Comparison of ENCODE assay signal across 13 cellular contexts in genomic region chr2:131055169-131056065, GRCh38. TPM values are rescaled to one million over a fixed set of nuclear protein-coding genes. Genes with fewer than 3 reads are reported as not detected.
DNase-seq lines count a peak whose midpoint lies in the region; ATAC-seq and TF ChIP-seq lines count a peak whose summit lies in the region.
"Had no signal": no experiment of that assay in that cellular context is flagged by ENCODE, and none has a peak within 500 bp of the region (broad histone marks: within the 10 kb centered on the region; RNA-seq: fewer than 3 reads in every experiment).

No MANE protein-coding gene starts in this region.

- H3K27ac Mint-ChIP-seq in CD8-positive, alpha-beta T cell: peak overlapping the region; percentile 62
- H3K27ac Mint-ChIP-seq in activated T-helper 2 cell treated with anti-CD3 and anti-CD28 coated beads, Interferon-gamma antibody, Interleukin-2, Interleukin-4, amounts not matched to agents 10 μg/mL and 5 μg/mL and 100 μg/mL, durations not matched to agents 14 hours and 24 hours and 36 hours: peak overlapping the region; percentile 28
- H3K27ac Mint-ChIP-seq: activated CD4-positive, alpha-beta T cell treated with anti-CD3 and anti-CD28 coated beads, Interleukin-2, amount 10 ng/mL, durations not matched to agents 24 days and 14 days had no signal

- no peak for TF ChIP-seq CTCF in CD8-positive, alpha-beta T cell (IDR thresholded peaks at IDR 0.05)
- no peak for TF ChIP-seq CTCF in GM10266 (IDR thresholded peaks at IDR 0.05; ENCODE audit: control insufficient read depth, insufficient read depth, low read depth, missing control alignments)

- no peak for ATAC-seq in CD8-positive, alpha-beta T cell
- no peak for ATAC-seq in sciatic nerve

- POLR2A ChIA-PET in CD8-positive, alpha-beta T cell (lab: Charles Lee): interaction anchor here (1.3 kb wide), 1 partner anchor 14 kb away, joined by 4 read pairs; no protein-coding TSS in a partner anchor

- peaks cover 45% of the 10 kb centered on the region for H3K36me3 ChIP-seq in CD8-positive, alpha-beta T cell (ENCODE audit: insufficient read depth, low read length)

- H3K4me1 Mint-ChIP-seq in CD8-positive, alpha-beta T cell (ENCODE audit: low read depth): peaks cover 24% of the 10 kb centered on the region
- peaks cover 2% of the 10 kb centered on the region for H3K4me1 Mint-ChIP-seq in activated T-helper 2 cell treated with anti-CD3 and anti-CD28 coated beads, Interferon-gamma antibody, Interleukin-2, Interleukin-4, amounts not matched to agents 10 μg/mL and 5 μg/mL and 100 μg/mL, durations not matched to agents 14 hours and 24 hours and 36 hours (ENCODE audit: low read depth)

- no peaks in the 10 kb centered on the region for H3K27me3 Mint-ChIP-seq in CD8-positive, alpha-beta T cell (ENCODE audit: low read depth)
- H3K27me3 Mint-ChIP-seq in activated T-helper 2 cell treated with anti-CD3 and anti-CD28 coated beads, Interferon-gamma antibody, Interleukin-2, Interleukin-4, amounts not matched to agents 10 μg/mL and 5 μg/mL and 100 μg/mL, durations not matched to agents 14 hours and 24 hours and 36 hours (ENCODE audit: low read depth): no peaks in the 10 kb centered on the region
- H3K27me3 Mint-ChIP-seq: activated CD4-positive, alpha-beta T cell treated with anti-CD3 and anti-CD28 coated beads, Interleukin-2, amount 10 ng/mL, durations not matched to agents 24 days and 14 days had no signal

- DNase-seq in CD8-positive, alpha-beta T cell: no peak
- DNase-seq in activated T-helper 2 cell treated with anti-CD3 and anti-CD28 coated beads, Interferon-gamma antibody, Interleukin-2, Interleukin-4, amounts not matched to agents 10 μg/mL and 5 μg/mL and 100 μg/mL, durations not matched to agents 14 hours and 24 hours and 36 hours (ENCODE audit: low spot score): no peak
- DNase-seq in fibroblast of peridontal ligament (ENCODE audit: extremely low read depth) (peak; percentile 51), sciatic nerve (ENCODE audit: low spot score) (peak; percentile 43), SHP77 treated with DMSO at 0.1 percent for 48 hours (lab: John Stamatoyannopoulos, UW) (no peak), amniotic stem cell (lab: John Stamatoyannopoulos, UW) (no peak), GM10266 (ENCODE audit: extremely low spot score) (no peak), DMS114 treated with DMSO at 0.1 percent for 48 hours (lab: John Stamatoyannopoulos, UW; ENCODE audit: unreplicated experiment) (no peak)
- DNase-seq: activated CD4-positive, alpha-beta T cell treated with anti-CD3 and anti-CD28 coated beads, Interleukin-2, amount 10 ng/mL, durations not matched to agents 24 days and 14 days; erythroblast; NCI-H146 had no signal

- H3K36me3 Mint-ChIP-seq in CD8-positive, alpha-beta T cell: peaks cover 91% of the 10 kb centered on the region
- peaks cover 75% of the 10 kb centered on the region for H3K36me3 Mint-ChIP-seq in activated T-helper 2 cell treated with anti-CD3 and anti-CD28 coated beads, Interferon-gamma antibody, Interleukin-2, Interleukin-4, amounts not matched to agents 10 μg/mL and 5 μg/mL and 100 μg/mL, durations not matched to agents 14 hours and 24 hours and 36 hours (ENCODE audit: low read depth)

- H3K27ac ChIP-seq in CD8-positive, alpha-beta T cell (ENCODE audit: low read depth, low read length): no peak overlapping the region
- H3K27ac ChIP-seq: prostate gland had no signal

- no peaks in the 10 kb centered on the region for H3K4me1 ChIP-seq in CD8-positive, alpha-beta T cell (ENCODE audit: insufficient read depth, low read length)
- H3K4me1 ChIP-seq: prostate gland had no signal

- CTCF ChIA-PET in CD8-positive, alpha-beta T cell (lab: Charles Lee): no interaction called here

- no peaks in the 10 kb centered on the region for H3K9me3 Mint-ChIP-seq in CD8-positive, alpha-beta T cell
- H3K9me3 Mint-ChIP-seq in activated T-helper 2 cell treated with anti-CD3 and anti-CD28 coated beads, Interferon-gamma antibody, Interleukin-2, Interleukin-4, amounts not matched to agents 10 μg/mL and 5 μg/mL and 100 μg/mL, durations not matched to agents 14 hours and 24 hours and 36 hours: no peaks in the 10 kb centered on the region
- H3K9me3 Mint-ChIP-seq: activated CD4-positive, alpha-beta T cell treated with anti-CD3 and anti-CD28 coated beads, Interleukin-2, amount 10 ng/mL, durations not matched to agents 24 days and 14 days had no signal

- H3K4me3 Mint-ChIP-seq in CD8-positive, alpha-beta T cell: no peak overlapping the region
- no peak overlapping the region for H3K4me3 Mint-ChIP-seq in activated T-helper 2 cell treated with anti-CD3 and anti-CD28 coated beads, Interferon-gamma antibody, Interleukin-2, Interleukin-4, amounts not matched to agents 10 μg/mL and 5 μg/mL and 100 μg/mL, durations not matched to agents 14 hours and 24 hours and 36 hours (ENCODE audit: low read depth)
- H3K4me3 Mint-ChIP-seq: activated CD4-positive, alpha-beta T cell treated with anti-CD3 and anti-CD28 coated beads, Interleukin-2, amount 10 ng/mL, durations not matched to agents 24 days and 14 days had no signal

- no peak overlapping the region for H3K4me3 ChIP-seq in CD8-positive, alpha-beta T cell (ENCODE audit: low read depth, low read length)
- H3K4me3 ChIP-seq: prostate gland, tibial nerve had no signal

- H3K27me3 ChIP-seq in CD8-positive, alpha-beta T cell (ENCODE audit: insufficient read depth, low read length): no peaks in the 10 kb centered on the region
- H3K27me3 ChIP-seq: tibial nerve had no signal

- H3K9me3 ChIP-seq in CD8-positive, alpha-beta T cell (ENCODE audit: low read length): no peaks in the 10 kb centered on the region
- H3K9me3 ChIP-seq: prostate gland, tibial nerve had no signal

- intact Hi-C loops in CD8-positive, alpha-beta T cell (cut with DNase I, micrococcal nuclease): no loop called here
- intact Hi-C loops in activated T-helper 2 cell treated with anti-CD3 and anti-CD28 coated beads, Interferon-gamma antibody, Interleukin-2, Interleukin-4, amounts not matched to agents 10 μg/mL and 5 μg/mL and 100 μg/mL, durations not matched to agents 14 hours and 24 hours and 36 hours (cut with micrococcal nuclease): no loop called here
- intact Hi-C loops in sciatic nerve (cut with DNase I): no loop called here

RNA-seq across cellular contexts. Expression of gene FAM168B, which starts 37.8 kb away (rescaled TPM):
- 10 to 100 TPM; 87.3 to 91.7 TPM for total RNA-seq in CD8-positive, alpha-beta T cell
- 69.0 and 70.3 TPM in 2 replicates for total RNA-seq in activated T-helper 2 cell treated with anti-CD3 and anti-CD28 coated beads, Interferon-gamma antibody, Interleukin-2, Interleukin-4, amounts not matched to agents 10 μg/mL and 5 μg/mL and 100 μg/mL, durations not matched to agents 14 hours and 24 hours and 36 hours
- 88.0 TPM for total RNA-seq in sciatic nerve

RNA-seq across cellular contexts. Expression of gene PLEKHB2, which starts 49.7 kb away (rescaled TPM):
- 10 to 100 TPM; 89.8 to 90.1 TPM for total RNA-seq in CD8-positive, alpha-beta T cell
- 72.3 and 72.9 TPM in 2 replicates for total RNA-seq in activated T-helper 2 cell treated with anti-CD3 and anti-CD28 coated beads, Interferon-gamma antibody, Interleukin-2, Interleukin-4, amounts not matched to agents 10 μg/mL and 5 μg/mL and 100 μg/mL, durations not matched to agents 14 hours and 24 hours and 36 hours
- 52.0 TPM for total RNA-seq in sciatic nerve

Comparison
In these comparisons a context has a peak if more than half of its experiments do, and no peak if none do; other contexts are left out.
1. DNase-seq: peak in fibroblast of peridontal ligament (single experiment) and sciatic nerve (single experiment); none in CD8-positive, alpha-beta T cell (0 of 7), activated T-helper 2 cell treated with anti-CD3 and anti-CD28 coated beads, Interferon-gamma antibody, Interleukin-2, Interleukin-4, amounts not matched to agents 10 μg/mL and 5 μg/mL and 100 μg/mL, durations not matched to agents 14 hours and 24 hours and 36 hours (single experiment), SHP77 treated with DMSO at 0.1 percent for 48 hours (single experiment), amniotic stem cell (single experiment), GM10266 (single experiment) and DMS114 treated with DMSO at 0.1 percent for 48 hours (single experiment).